28 cellular contexts compared by ENCODE assay signal in genomic region chr5:180081481-180081880, GRCh38.
"Had no signal": no experiment of that assay in that cellular context is flagged by ENCODE, and none has a peak within 500 bp of the region (broad histone marks: within the 10 kb centered on the region; RNA-seq: fewer than 3 reads in every experiment).

No MANE protein-coding gene starts in this region.

- H3K27me3 ChIP-seq: ascending aorta, cardiac muscle cell, SJCRH30 had no signal

- H3K36me3 Mint-ChIP-seq: activated naive CD8-positive, alpha-beta T cell treated with anti-CD3 and anti-CD28 coated beads, Interleukin-2, amount 10 ng/mL, durations not matched to agents 7 days and 5 days had no signal

- H3K4me3 Mint-ChIP-seq: activated CD4-positive, alpha-beta memory T cell treated with anti-CD3 and anti-CD28 coated beads, Interleukin-2, amount 10 ng/mL, durations not matched to agents 7 days and 5 days; activated CD8-positive, alpha-beta memory T cell treated with anti-CD3 and anti-CD28 coated beads, Interleukin-2, amount 10 ng/mL, durations not matched to agents 7 days and 5 days; activated naive CD8-positive, alpha-beta T cell treated with anti-CD3 and anti-CD28 coated beads, Interleukin-2, amount 10 ng/mL, durations not matched to agents 7 days and 5 days; activated T-helper 17 cell treated with anti-CD3 and anti-CD28 coated beads, Interleukin-2, amount 50 U/mL, for 72 hours; central memory CD8-positive, alpha-beta T cell had no signal

- H3K27ac ChIP-seq: ascending aorta, cardiac muscle cell, SJCRH30, SK-N-MC had no signal

- H3K9me3 Mint-ChIP-seq: activated CD4-positive, alpha-beta memory T cell treated with anti-CD3 and anti-CD28 coated beads, Interleukin-2, amount 10 ng/mL, durations not matched to agents 7 days and 5 days; activated naive CD8-positive, alpha-beta T cell treated with anti-CD3 and anti-CD28 coated beads, Interleukin-2, amount 10 ng/mL, durations not matched to agents 7 days and 5 days; activated T-cell treated with anti-CD3 and anti-CD28 coated beads, Interleukin-2, amount 50 U/mL, for 72 hours; activated T-helper 17 cell treated with anti-CD3 and anti-CD28 coated beads, Interleukin-2, amount 50 U/mL, for 72 hours; central memory CD8-positive, alpha-beta T cell had no signal

- H3K9me3 ChIP-seq: ascending aorta, SJCRH30 had no signal

- H3K4me1 ChIP-seq: ascending aorta, SJCRH30 had no signal

- DNase-seq: activated CD4-positive, alpha-beta memory T cell treated with anti-CD3 and anti-CD28 coated beads, Interleukin-2, amount 10 ng/mL, durations not matched to agents 7 days and 5 days; activated CD4-positive, alpha-beta T cell treated with anti-CD3 and anti-CD28 coated beads for 4 hours; activated CD4-positive, alpha-beta T cell treated with anti-CD3 and anti-CD28 coated beads, Interleukin-2, amount 50 U/mL, for 1 hour; activated CD4-positive, CD25-positive, alpha-beta regulatory T cell treated with anti-CD3 and anti-CD28 coated beads, Interleukin-2, amount 50 U/mL, for 72 hours; activated CD8-positive, alpha-beta memory T cell treated with anti-CD3 and anti-CD28 coated beads for 24 hours; activated CD8-positive, alpha-beta memory T cell treated with anti-CD3 and anti-CD28 coated beads, Interleukin-2, amount 10 ng/mL, durations not matched to agents 7 days and 5 days; activated CD8-positive, alpha-beta memory T cell treated with anti-CD3 and anti-CD28 coated beads, Interleukin-2, amount 50 U/mL, for 48 hours; activated effector memory CD4-positive, alpha-beta T cell treated with anti-CD3 and anti-CD28 coated beads, Interleukin-2, amount 50 U/mL, for 16 hours; activated naive CD4-positive, alpha-beta T cell; activated naive CD4-positive, alpha-beta T cell treated with anti-CD3 and anti-CD28 coated beads, Interleukin-2, amount 50 U/mL, for 16 hours; activated naive CD8-positive, alpha-beta T cell treated with anti-CD3 and anti-CD28 coated beads, Interleukin-2, amount 10 ng/mL, durations not matched to agents 7 days and 5 days; activated T-cell treated with anti-CD3 and anti-CD28 coated beads, Interleukin-2, amount 50 U/mL, for 72 hours; amygdala; Karpas-422; NCI-H1436 treated with DMSO at 0.1 percent for 48 hours; NCI-H1694 treated with DMSO at 0.1 percent for 48 hours; NCI-H2029; NCI-H345; NCI-H524 treated with DMSO at 0.1 percent for 48 hours; SHP77; SJCRH30; T1000 had no signal

- H3K27ac Mint-ChIP-seq: activated CD4-positive, alpha-beta memory T cell treated with anti-CD3 and anti-CD28 coated beads, Interleukin-2, amount 10 ng/mL, durations not matched to agents 7 days and 5 days; activated CD8-positive, alpha-beta memory T cell treated with anti-CD3 and anti-CD28 coated beads, Interleukin-2, amount 10 ng/mL, durations not matched to agents 7 days and 5 days; activated naive CD8-positive, alpha-beta T cell treated with anti-CD3 and anti-CD28 coated beads, Interleukin-2, amount 10 ng/mL, durations not matched to agents 7 days and 5 days; activated T-cell treated with anti-CD3 and anti-CD28 coated beads, Interleukin-2, amount 50 U/mL, for 72 hours; activated T-helper 17 cell treated with anti-CD3 and anti-CD28 coated beads, Interleukin-2, amount 50 U/mL, for 72 hours had no signal

- H3K4me1 Mint-ChIP-seq: activated T-helper 17 cell treated with anti-CD3 and anti-CD28 coated beads, Interleukin-2, amount 50 U/mL, for 72 hours had no signal

- ATAC-seq: activated CD8-positive, alpha-beta memory T cell treated with anti-CD3 and anti-CD28 coated beads, Interleukin-2, amount 10 ng/mL, durations not matched to agents 7 days and 5 days; activated T-cell treated with anti-CD3 and anti-CD28 coated beads, Interleukin-2, amount 50 U/mL, for 72 hours; activated T-helper 17 cell treated with anti-CD3 and anti-CD28 coated beads, Interleukin-2, amount 50 U/mL, for 72 hours; Panc1 had no signal
